9 cellular contexts compared by ENCODE assay signal in the genomic region with DNA sequence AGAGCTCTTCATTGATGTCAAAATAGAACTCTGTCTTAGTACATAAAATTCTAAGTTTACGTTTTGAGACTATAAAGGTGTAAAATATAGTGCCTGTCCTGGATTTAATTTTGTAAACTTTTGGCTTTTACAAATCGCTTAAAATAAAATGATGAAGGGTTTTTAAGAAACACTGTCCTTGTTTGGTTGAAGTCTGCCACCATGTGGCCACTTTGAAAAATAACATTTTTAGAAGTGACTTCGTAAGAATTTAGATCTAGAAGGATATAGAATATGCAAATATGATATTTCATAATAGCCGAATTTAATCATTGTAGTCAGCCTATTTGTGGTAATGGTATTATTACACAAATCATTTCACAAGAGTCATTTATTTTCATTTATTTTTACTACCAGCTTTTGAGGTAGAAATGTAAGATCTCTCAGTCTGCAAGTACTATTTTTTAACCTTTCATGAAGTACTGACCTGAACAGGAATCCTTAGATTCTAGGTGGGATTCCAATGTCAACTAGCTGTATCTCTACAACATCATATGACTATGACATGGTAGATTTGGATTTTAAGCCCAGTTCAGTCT. TPM values are rescaled to one million over a fixed set of nuclear protein-coding genes. Genes with fewer than 3 reads are reported as not detected.
A peak's percentile ranks its signal among the peaks of the same experiment; 100 is the strongest.
DNase-seq lines count a peak whose midpoint lies in the region; ATAC-seq lines count a peak whose summit lies in the region.
"Had no signal": no experiment of that assay in that cellular context is flagged by ENCODE, and none has a peak within 500 bp of the region (broad histone marks: within the 10 kb centered on the region; RNA-seq: fewer than 3 reads in every experiment).

No MANE protein-coding gene starts in this region.

- no peak overlapping the region for H3K4me3 Mint-ChIP-seq in activated CD4-positive, alpha-beta T cell treated with anti-CD3 and anti-CD28 coated beads for 36 hours
- H3K4me3 Mint-ChIP-seq: activated naive CD8-positive, alpha-beta T cell treated with anti-CD3 and anti-CD28 coated beads, Interleukin-2, amount 10 ng/mL, durations not matched to agents 7 days and 5 days had no signal

- no peak for ATAC-seq in activated CD4-positive, alpha-beta T cell treated with anti-CD3 and anti-CD28 coated beads for 36 hours
- ATAC-seq in HG03432 (IDR thresholded peaks at IDR 0.05; ENCODE audit: unreplicated experiment) (peak; percentile 55), HG02973 (IDR thresholded peaks at IDR 0.05; ENCODE audit: unreplicated experiment) (no peak), GM19023 (IDR thresholded peaks at IDR 0.05; ENCODE audit: unreplicated experiment) (no peak)

- intact Hi-C loops in activated CD4-positive, alpha-beta T cell treated with anti-CD3 and anti-CD28 coated beads for 36 hours (cut with DNase I, micrococcal nuclease) = loop anchor here (1.0 to 10.0 kb wide), 3 partner anchors 949 to 1509 kb away; no protein-coding TSS in a partner anchor

- H3K4me1 Mint-ChIP-seq in activated CD4-positive, alpha-beta T cell treated with anti-CD3 and anti-CD28 coated beads for 36 hours = no peaks in the 10 kb centered on the region
- H3K4me1 Mint-ChIP-seq: activated naive CD8-positive, alpha-beta T cell treated with anti-CD3 and anti-CD28 coated beads, Interleukin-2, amount 10 ng/mL, durations not matched to agents 7 days and 5 days had no signal

- POLR2A ChIA-PET in activated CD4-positive, alpha-beta T cell treated with anti-CD3 and anti-CD28 coated beads for 36 hours (lab: Charles Lee) = no interaction called here

- no peaks in the 10 kb centered on the region for H3K27me3 Mint-ChIP-seq in activated CD4-positive, alpha-beta T cell treated with anti-CD3 and anti-CD28 coated beads for 36 hours
- H3K27me3 Mint-ChIP-seq: activated naive CD8-positive, alpha-beta T cell treated with anti-CD3 and anti-CD28 coated beads, Interleukin-2, amount 10 ng/mL, durations not matched to agents 7 days and 5 days had no signal

- CTCF ChIA-PET in activated CD4-positive, alpha-beta T cell treated with anti-CD3 and anti-CD28 coated beads for 36 hours (lab: Charles Lee) = interaction anchor here (0.6 to 2.3 kb wide), 7 partner anchors 8 to 1126 kb away, joined by 3 to 19 read pairs (median 3); no protein-coding TSS in a partner anchor

- H3K9me3 Mint-ChIP-seq in activated CD4-positive, alpha-beta T cell treated with anti-CD3 and anti-CD28 coated beads for 36 hours (ENCODE audit: low read depth) = no peaks in the 10 kb centered on the region
- H3K9me3 Mint-ChIP-seq: activated naive CD8-positive, alpha-beta T cell treated with anti-CD3 and anti-CD28 coated beads, Interleukin-2, amount 10 ng/mL, durations not matched to agents 7 days and 5 days had no signal

- DNase-seq in activated CD4-positive, alpha-beta T cell treated with anti-CD3 and anti-CD28 coated beads for 36 hours = peak; percentile 16
- no peak for DNase-seq in activated CD4-positive, alpha-beta T cell treated with anti-CD3 and anti-CD28 coated beads, Interleukin-2, amount 50 U/mL, for 4 hours
- DNase-seq in amniotic epithelial cell (ENCODE audit: low read depth) (peak; percentile 57), kidney tubule cell (ENCODE audit: low spot score) (peak; percentile 34), DMS79 (lab: John Stamatoyannopoulos, UW) (no peak)
- DNase-seq: activated naive CD8-positive, alpha-beta T cell treated with anti-CD3 and anti-CD28 coated beads, Interleukin-2, amount 10 ng/mL, durations not matched to agents 7 days and 5 days had no signal

- H3K36me3 Mint-ChIP-seq in activated CD4-positive, alpha-beta T cell treated with anti-CD3 and anti-CD28 coated beads for 36 hours (ENCODE audit: low read depth) = no peaks in the 10 kb centered on the region
- H3K36me3 Mint-ChIP-seq: activated naive CD8-positive, alpha-beta T cell treated with anti-CD3 and anti-CD28 coated beads, Interleukin-2, amount 10 ng/mL, durations not matched to agents 7 days and 5 days had no signal

- H3K27ac Mint-ChIP-seq in activated CD4-positive, alpha-beta T cell treated with anti-CD3 and anti-CD28 coated beads for 36 hours = no peak overlapping the region
- H3K27ac Mint-ChIP-seq: activated naive CD8-positive, alpha-beta T cell treated with anti-CD3 and anti-CD28 coated beads, Interleukin-2, amount 10 ng/mL, durations not matched to agents 7 days and 5 days had no signal

RNA-seq across cellular contexts. Expression of gene FAT4, which starts 31.0 kb away (rescaled TPM):
- not detected for total RNA-seq in activated CD4-positive, alpha-beta T cell treated with anti-CD3 and anti-CD28 coated beads for 36 hours

Comparison
In these comparisons a context has a peak if more than half of its experiments do, and no peak if none do; other contexts are left out.
1. DNase-seq: peak in activated CD4-positive, alpha-beta T cell treated with anti-CD3 and anti-CD28 coated beads for 36 hours (single experiment), amniotic epithelial cell (single experiment) and kidney tubule cell (single experiment); none in activated CD4-positive, alpha-beta T cell treated with anti-CD3 and anti-CD28 coated beads, Interleukin-2, amount 50 U/mL, for 4 hours (0 of 2) and DMS79 (single experiment).